15 cellular contexts compared by ENCODE assay signal in the genomic region with DNA sequence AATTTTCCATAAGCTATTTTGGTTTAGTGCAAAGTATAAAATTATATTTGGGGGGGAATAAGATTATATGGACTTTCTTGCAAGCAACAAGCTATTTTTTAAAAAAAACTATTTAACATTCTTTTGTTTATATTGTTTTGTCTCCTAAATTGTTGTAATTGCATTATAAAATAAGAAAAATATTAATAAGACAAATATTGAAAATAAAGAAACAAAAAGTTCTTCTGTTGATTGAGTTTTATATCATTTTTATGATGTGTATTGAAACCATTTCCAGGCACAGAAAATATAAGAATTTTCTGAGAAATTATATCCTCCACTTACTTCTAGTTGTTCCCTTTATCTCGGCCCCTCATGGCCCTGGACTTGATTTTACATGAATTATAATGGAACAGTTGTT. TPM values are rescaled to one million over a fixed set of nuclear protein-coding genes. Genes with fewer than 3 reads are reported as not detected.
DNase-seq lines count a peak whose midpoint lies in the region; ATAC-seq and TF ChIP-seq lines count a peak whose summit lies in the region.
"Had no signal": no experiment of that assay in that cellular context is flagged by ENCODE, and none has a peak within 500 bp of the region (broad histone marks: within the 10 kb centered on the region; RNA-seq: fewer than 3 reads in every experiment).

No MANE protein-coding gene starts in this region.

- H3K9me3 ChIP-seq in SK-N-SH (no peaks in the 10 kb centered on the region), MG63 (0 out of 2 replicates have a peak, but pooled peaks cover 2% of the 10 kb centered on the region), mammary epithelial cell (replicated peaks; ENCODE audit: insufficient read depth, low read length) (no peaks in the 10 kb centered on the region), osteoblast (ENCODE audit: low read depth, low read length) (no peaks in the 10 kb centered on the region), SJCRH30 (replicated peaks) (no peaks in the 10 kb centered on the region), BE2C (no peaks in the 10 kb centered on the region; the same call in 1 of the 2 replicates)
- H3K9me3 ChIP-seq: testis had no signal

- BruUV-seq in mammary epithelial cell (replicated peaks; lab: Mats Ljungman, UMichigan), result TSS peak; percentile 5

- peaks cover 24% of the 10 kb centered on the region for H3F3A ChIP-seq in SK-N-SH (replicated peaks; ENCODE audit: insufficient read depth)

- H3K9ac ChIP-seq in SK-N-SH (peak overlapping the region; percentile 60), mammary epithelial cell (ENCODE audit: insufficient read depth, low read length) (peak overlapping the region; percentile 95)

- no peak for ATAC-seq in SK-N-SH treated with all-trans-retinoic acid at 6 μM for 48 hours

- no peak for TF ChIP-seq EP300 in SK-N-SH (IDR thresholded peaks at IDR 0.05; ENCODE audit: borderline replicate concordance in 1 of 2, low read depth in 1 of 2, low read length in 1 of 2)

- TF ChIP-seq CTCF in SK-N-SH (IDR thresholded peaks at IDR 0.05) (no peak), mammary epithelial cell (conservative IDR thresholded peaks at IDR 0.05 in 1 of 2, IDR thresholded peaks at IDR 0.05 in 1 of 2; ENCODE audit: extremely low read depth in 1 of 2, insufficient read depth in 1 of 2, low read depth in 1 of 2, low read length in 2 of 2) (no peak), osteoblast (IDR thresholded peaks at IDR 0.05; ENCODE audit: extremely low read depth, low read depth, low read length) (no peak), BE2C (IDR thresholded peaks at IDR 0.05; ENCODE audit: low read depth, low read length) (no peak)

- no peaks in the 10 kb centered on the region for H3K27me3 ChIP-seq in SK-N-SH (ENCODE audit: insufficient read depth)
- no peaks in the 10 kb centered on the region for H3K27me3 ChIP-seq in MG63
- no peaks in the 10 kb centered on the region for H3K27me3 ChIP-seq in mammary epithelial cell (ENCODE audit: insufficient read depth, low read length)
- no peaks in the 10 kb centered on the region for H3K27me3 ChIP-seq in osteoblast (ENCODE audit: insufficient read depth, low read length)
- no peaks in the 10 kb centered on the region for H3K27me3 ChIP-seq in SJCRH30
- no peaks in the 10 kb centered on the region for H3K27me3 ChIP-seq in BE2C
- H3K27me3 ChIP-seq: testis had no signal

- 22% methylated on average over 1 of the region's 1 CpG for WGBS in SK-N-SH (ENCODE audit: low lambda C conversion rate)
- WGBS in mammary epithelial cell (ENCODE audit: low coverage, missing lambda C conversion rate), result 20% methylated on average over 1 of the region's 1 CpG

- no peak for TF ChIP-seq RAD21 in SK-N-SH (IDR thresholded peaks at IDR 0.05; ENCODE audit: low read length)

- H3K79me2 ChIP-seq in SK-N-SH (ENCODE audit: insufficient read depth), result peaks cover 4% of the 10 kb centered on the region; the same call in 1 of the 2 replicates
- peaks cover 39% of the 10 kb centered on the region for H3K79me2 ChIP-seq in mammary epithelial cell (ENCODE audit: insufficient read depth, low read length)
- H3K79me2 ChIP-seq in osteoblast (ENCODE audit: insufficient read depth, low read length), result no peaks in the 10 kb centered on the region

- peaks cover 0 to 16% of the 10 kb centered on the region in 2 experiments; a peak in 2 of 4 replicates for H3K4me1 ChIP-seq in SK-N-SH (ENCODE audit: control insufficient read depth in 1 of 2, insufficient read depth in 2 of 2, low read depth in 1 of 2, low read length in 1 of 2)
- peaks cover 24% of the 10 kb centered on the region for H3K4me1 ChIP-seq in mammary epithelial cell (ENCODE audit: insufficient read depth, low read length)
- H3K4me1 ChIP-seq in osteoblast (ENCODE audit: insufficient read depth, low read length), result peaks cover 31% of the 10 kb centered on the region
- H3K4me1 ChIP-seq in SJCRH30, result peaks cover 12% of the 10 kb centered on the region
- H3K4me1 ChIP-seq in BE2C, result no peaks in the 10 kb centered on the region
- H3K4me1 ChIP-seq: testis had no signal

- peak overlapping the region in 1 of 2 experiments; percentile 50; a peak in 2 of 4 replicates for H3K4me3 ChIP-seq in SK-N-SH (ENCODE audit: low read depth in 2 of 2, low read length in 1 of 2)
- peak overlapping the region; percentile 35 for H3K4me3 ChIP-seq in MG63
- H3K4me3 ChIP-seq in mammary epithelial cell (replicated peaks in 1 of 3; ENCODE audit: insufficient read depth in 1 of 3, low read depth in 2 of 3, low read length in 3 of 3), result peak overlapping the region; percentile 36 to 83 (median 66)
- H3K4me3 ChIP-seq in osteoblast (ENCODE audit: insufficient read depth, low read length), result peak overlapping the region; percentile 57
- no peak overlapping the region for H3K4me3 ChIP-seq in SJCRH30
- H3K4me3 ChIP-seq in BE2C (ENCODE audit: low read depth, low read length), result no peak overlapping the region
- H3K4me3 ChIP-seq: SK-N-MC, testis had no signal

- H3K27ac ChIP-seq in SK-N-SH (ENCODE audit: low read depth in 2 of 2, low read length in 1 of 2), result peak overlapping the region in 1 of 2 experiments; percentile 92; a peak in 3 of 4 replicates
- peak overlapping the region; percentile 98 for H3K27ac ChIP-seq in mammary epithelial cell (ENCODE audit: insufficient read depth, low read depth, low read length)
- H3K27ac ChIP-seq in osteoblast (ENCODE audit: low read depth, low read length), result peak overlapping the region; percentile 96
- no peak overlapping the region for H3K27ac ChIP-seq in SJCRH30
- H3K27ac ChIP-seq: 22Rv1, SK-N-MC, testis had no signal

- H3K9me2 ChIP-seq in SK-N-SH, result no peaks in the 10 kb centered on the region

- H4K20me1 ChIP-seq in SK-N-SH (ENCODE audit: insufficient read depth) (no peaks in the 10 kb centered on the region), mammary epithelial cell (ENCODE audit: insufficient read depth, low read length) (no peaks in the 10 kb centered on the region), osteoblast (ENCODE audit: insufficient read depth, low read length) (no peaks in the 10 kb centered on the region)

- in situ Hi-C loops in mammary epithelial cell (cut with MboI; ENCODE audit: low sequenced_read_pairs in 2 of 2), result no loop called here

- dilution Hi-C loops in mammary epithelial cell (cut with HindIII; ENCODE audit: low sequenced_read_pairs), result no loop called here

- POLR2A ChIA-PET in SK-N-SH (lab: Yijun Ruan, JAX), result no interaction called here

- no peaks in the 10 kb centered on the region for H3K36me3 ChIP-seq in SK-N-SH (replicated peaks in 1 of 2; ENCODE audit: control insufficient read depth in 1 of 2, insufficient read depth in 2 of 2, low read length in 1 of 2)
- 0 out of 2 replicates have a peak, but pooled peaks cover 2% of the 10 kb centered on the region for H3K36me3 ChIP-seq in MG63
- H3K36me3 ChIP-seq in mammary epithelial cell (ENCODE audit: insufficient read depth, low read length), result peaks cover 3% of the 10 kb centered on the region
- no peaks in the 10 kb centered on the region for H3K36me3 ChIP-seq in osteoblast (ENCODE audit: insufficient read depth, low read length)
- H3K36me3 ChIP-seq in SJCRH30, result no peaks in the 10 kb centered on the region; the same call in none of the 2 replicates
- H3K36me3 ChIP-seq in BE2C, result no peaks in the 10 kb centered on the region

- H3K4me2 ChIP-seq in SK-N-SH (peak overlapping the region; percentile 79), mammary epithelial cell (ENCODE audit: insufficient read depth, low read depth, low read length) (peak overlapping the region; percentile 86), osteoblast (ENCODE audit: insufficient read depth, low read length) (peak overlapping the region; percentile 71)

- intact Hi-C loops in mammary epithelial cell (cut with micrococcal nuclease), result loop anchor here (5.0 kb wide), 1 partner anchor 440 kb away; a partner anchor contains a TSS

- DNase-seq in SK-N-SH, result no peak
- DNase-seq in MG63, result no peak
- no peak for DNase-seq in mammary epithelial cell
- no peak for DNase-seq in osteoblast (ENCODE audit: insufficient read length, low spot score, missing footprints)
- no peak for DNase-seq in hypothalamus (lab: John Stamatoyannopoulos, UW)
- no peak for DNase-seq in SJCRH30
- DNase-seq in BE2C, result no peak
- DNase-seq: glutamatergic neuron, NCI-H146, NCI-H446, testis had no signal

- H2AFZ ChIP-seq in SK-N-SH (ENCODE audit: low read depth) (peak overlapping the region; percentile 55; the same call in 1 of the 2 replicates), mammary epithelial cell (ENCODE audit: low read depth, low read length) (no peak overlapping the region), osteoblast (ENCODE audit: low read length) (no peak overlapping the region)

- CTCF ChIA-PET in SK-N-SH (lab: Yijun Ruan, JAX) (no interaction called here), mammary epithelial cell (lab: Charles Lee; ENCODE audit: low non-redundant PET) (interaction anchor here (1.5 kb wide), 1 partner anchor 45 kb away, joined by 3 read pairs; no protein-coding TSS in a partner anchor)

TF ChIP-seq in SK-N-SH, 30 proteins besides CTCF, POLR2A, EP300 and RAD21 (continues in another document):
- no peak for TF ChIP-seq FOXM1 (IDR thresholded peaks at IDR 0.05; ENCODE audit: low read depth)

RNA-seq across cellular contexts. Expression of a gene that starts 3.7 kb away (rescaled TPM):
- 0.12 TPM in 1 of 2 replicates, not detected in the other for polyA plus RNA-seq in SK-N-SH (2012; rRNA removed)
- 0.29 and 0.40 TPM in 2 replicates for polyA plus RNA-seq in SK-N-SH (2012; cell fraction: cytosol; rRNA removed)
- 0.19 and 0.21 TPM in 2 replicates for polyA plus RNA-seq in SK-N-SH (2012; cell fraction: nucleus; rRNA removed)
- 1.5 TPM in 1 of 2 replicates, not detected in the other for total RNA-seq in MG63 (2014; rRNA removed; shearing (Covaris generic); ENCODE audit: low replicate concordance)
- 1 to 10 TPM in 1 of 2 donors, under 1 TPM in 1; 0.33 to 1.2 TPM for total RNA-seq in mammary epithelial cell
- 0.50 TPM for polyA plus RNA-seq in mammary epithelial cell
- not detected for polyA minus RNA-seq in mammary epithelial cell
- total RNA-seq in osteoblast, result 1.1 and 1.2 TPM in 2 replicates
- total RNA-seq in SJCRH30 (2014; rRNA removed; shearing (Covaris generic)), result 4.2 and 4.3 TPM in 2 replicates
- polyA plus RNA-seq in BE2C (2012; ENCODE audit: insufficient read depth, insufficient read length, low read depth), result not detected
- polyA plus RNA-seq: neural cell had no signal

RNA-seq across cellular contexts. Expression of a gene that starts 54.1 kb away (rescaled TPM):
- 1.2 and 2.4 TPM in 2 replicates for polyA plus RNA-seq in SK-N-SH (2012; rRNA removed)
- polyA plus RNA-seq in SK-N-SH (2012; cell fraction: cytosol; rRNA removed), result 2.4 TPM in 2 replicates
- polyA plus RNA-seq in SK-N-SH (2012; cell fraction: nucleus; rRNA removed), result 0.94 and 1.8 TPM in 2 replicates
- 8.3 and 8.5 TPM in 2 replicates for total RNA-seq in MG63 (2014; rRNA removed; shearing (Covaris generic); ENCODE audit: low replicate concordance)
- total RNA-seq in mammary epithelial cell, result under 1 TPM in 1 of 2 donors, not detected in 1; under 0.01 TPM
- 0.14 TPM for polyA plus RNA-seq in mammary epithelial cell
- polyA minus RNA-seq in mammary epithelial cell, result not detected
- total RNA-seq in osteoblast, result under 0.01 TPM in 1 of 2 replicates, not detected in the other
- 0.08 TPM in 1 of 2 replicates, not detected in the other for total RNA-seq in SJCRH30 (2014; rRNA removed; shearing (Covaris generic))
- polyA plus RNA-seq in BE2C (2012; ENCODE audit: insufficient read depth, insufficient read length, low read depth), result not detected

Comparison
In these comparisons a context has a peak if more than half of its experiments do, and no peak if none do; other contexts are left out.
1. H3K4me3 ChIP-seq: peak in MG63 (single experiment), mammary epithelial cell (3 of 3) and osteoblast (single experiment); none in SJCRH30 (single experiment) and BE2C (single experiment).
2. Peak in every context shown above with its lines, with median percentiles within 50 percentile points of each other: H3K4me2 ChIP-seq.